Comparison of ENCODE assay signal across 28 cellular contexts in genomic region chr1:103538226-103538625, GRCh38. TPM values are rescaled to one million over a fixed set of nuclear protein-coding genes. Genes with fewer than 3 reads are reported as not detected.
DNase-seq lines count a peak whose midpoint lies in the region; ATAC-seq, FAIRE-seq and TF ChIP-seq lines count a peak whose summit lies in the region.
"Had no signal": no experiment of that assay in that cellular context is flagged by ENCODE, and none has a peak within 500 bp of the region (broad histone marks: within the 10 kb centered on the region; RNA-seq: fewer than 3 reads in every experiment).

No MANE protein-coding gene starts in this region.

- peaks cover 6% of the 10 kb centered on the region for H3K79me2 ChIP-seq in astrocyte (ENCODE audit: insufficient read depth, low read length)

- H3K27ac ChIP-seq in astrocyte (ENCODE audit: low read depth, low read length) = no peak overlapping the region
- no peak overlapping the region for H3K27ac ChIP-seq in left lung
- H3K27ac ChIP-seq in lung (ENCODE audit: low read depth in 1 of 2, low read length in 1 of 2) = no peak overlapping the region
- H3K27ac ChIP-seq: BLaER1 had no signal

- H3K27ac Mint-ChIP-seq in astrocyte (ENCODE audit: unreplicated experiment) = no peak overlapping the region
- H3K27ac Mint-ChIP-seq: CD14-positive monocyte; CD4-positive, alpha-beta memory T cell had no signal

- ATAC-seq in left lung (peak; percentile 92), lung (ENCODE audit: insufficient read depth, low FRiP score) (peak; percentile 31)

- H3K4me1 Mint-ChIP-seq in astrocyte (ENCODE audit: low read depth, unreplicated experiment) = no peaks in the 10 kb centered on the region
- H3K4me1 Mint-ChIP-seq: CD14-positive monocyte had no signal

- H3K4me3 ChIP-seq in astrocyte (ENCODE audit: insufficient read depth, low read depth, low read length) = no peak overlapping the region
- no peak overlapping the region for H3K4me3 ChIP-seq in left lung
- no peak overlapping the region for H3K4me3 ChIP-seq in lung
- H3K4me3 ChIP-seq: BLaER1 had no signal

- no peak for TF ChIP-seq CTCF in astrocyte (IDR thresholded peaks at IDR 0.05; ENCODE audit: insufficient read depth, low read depth, low read length)
- no peak for TF ChIP-seq CTCF in left lung (IDR thresholded peaks at IDR 0.05)
- no peak for TF ChIP-seq CTCF in lung (IDR thresholded peaks at IDR 0.05; ENCODE audit: control extremely low read depth, extremely low read depth)

- H4K20me1 ChIP-seq in astrocyte (ENCODE audit: insufficient read depth, low read length) = peaks cover 6% of the 10 kb centered on the region

- H3K36me3 Mint-ChIP-seq in astrocyte (ENCODE audit: low read depth, unreplicated experiment) = peaks cover 6% of the 10 kb centered on the region

- no peak overlapping the region for H2AFZ ChIP-seq in astrocyte (ENCODE audit: low read depth, low read length)

- intact Hi-C loops in left lung (cut with DNase I) = no loop called here

- no peak overlapping the region for H3K4me2 ChIP-seq in astrocyte (ENCODE audit: low read length)
- H3K4me2 ChIP-seq: BLaER1 had no signal

- H3K36me3 ChIP-seq in astrocyte (ENCODE audit: insufficient read depth, low read length) (peaks cover 44% of the 10 kb centered on the region), left lung (peaks cover 0 to 100% of the 10 kb centered on the region in 2 donors), lung (ENCODE audit: control insufficient read depth in 2 of 2, insufficient read depth in 2 of 2, low read length in 2 of 2) (peaks cover 6 to 26% of the 10 kb centered on the region in 2 donors)

- no peaks in the 10 kb centered on the region for H3K27me3 ChIP-seq in astrocyte (ENCODE audit: insufficient read depth, low read length)
- no peaks in the 10 kb centered on the region for H3K27me3 ChIP-seq in left lung
- no peaks in the 10 kb centered on the region for H3K27me3 ChIP-seq in lung (ENCODE audit: control insufficient read depth, insufficient read depth)
- H3K27me3 ChIP-seq: BE2C, BLaER1 had no signal

- H3K4me1 ChIP-seq in astrocyte (ENCODE audit: insufficient read depth, low read length) = no peaks in the 10 kb centered on the region
- H3K4me1 ChIP-seq in left lung = peaks cover 0 to 5% of the 10 kb centered on the region in 2 donors
- no peaks in the 10 kb centered on the region for H3K4me1 ChIP-seq in lung (ENCODE audit: control insufficient read depth in 2 of 2, insufficient read depth in 2 of 2, low read length in 2 of 2)
- H3K4me1 ChIP-seq: BE2C, BLaER1 had no signal

- 73 to 93% methylated on average over 2 of the region's 2 CpGs for WGBS in lung, 2 donors

- no peaks in the 10 kb centered on the region for H3K9me3 Mint-ChIP-seq in astrocyte (ENCODE audit: unreplicated experiment)
- H3K9me3 Mint-ChIP-seq: CD14-positive monocyte; CD4-positive, alpha-beta memory T cell; CD4-positive, CD25-positive, alpha-beta regulatory T cell; CD8-positive, alpha-beta memory T cell had no signal

- no peak for TF ChIP-seq POLR2A in H54 (IDR thresholded peaks at IDR 0.05; ENCODE audit: low read depth, low read length)

- H3K4me3 Mint-ChIP-seq in astrocyte (ENCODE audit: unreplicated experiment) = no peak overlapping the region
- H3K4me3 Mint-ChIP-seq: CD14-positive monocyte; CD4-positive, alpha-beta memory T cell; CD4-positive, CD25-positive, alpha-beta regulatory T cell; CD8-positive, alpha-beta memory T cell had no signal

- peak; percentile 75 for FAIRE-seq in H54 (lab: Jason Lieb, UNC)
- peak; percentile 55 for FAIRE-seq in astrocyte (lab: Jason Lieb, UNC)
- FAIRE-seq: A204.1, GM12891, GM19239 had no signal

- no peaks in the 10 kb centered on the region for H3K27me3 Mint-ChIP-seq in astrocyte (ENCODE audit: low read depth, unreplicated experiment)
- H3K27me3 Mint-ChIP-seq: CD4-positive, alpha-beta memory T cell; CD4-positive, CD25-positive, alpha-beta regulatory T cell; CD8-positive, alpha-beta memory T cell had no signal

- no peak overlapping the region for H3K9ac ChIP-seq in astrocyte (ENCODE audit: low read length)
- H3K9ac ChIP-seq: BLaER1 had no signal

- H3K9me3 ChIP-seq in astrocyte (ENCODE audit: insufficient read depth, low read depth, low read length) (no peaks in the 10 kb centered on the region), left lung (no peaks in the 10 kb centered on the region), lung (ENCODE audit: control insufficient read depth in 2 of 2, insufficient read depth in 1 of 2, low read length in 1 of 2) (no peaks in the 10 kb centered on the region)
- H3K9me3 ChIP-seq: BE2C, BLaER1 had no signal

- DNase-seq in H54 (ENCODE audit: insufficient read length, low spot score) = no peak
- no peak for DNase-seq in astrocyte (ENCODE audit: low read depth)
- no peak for DNase-seq in left lung
- no peak for DNase-seq in lung (ENCODE audit: low spot score)
- DNase-seq in hepatic stellate cell (ENCODE audit: low spot score) = no peak
- no peak for DNase-seq in germinal center (ENCODE audit: low spot score)
- no peak for DNase-seq in NOMO-1 treated with DMSO at 0.1 percent for 48 hours (lab: John Stamatoyannopoulos, UW; ENCODE audit: unreplicated experiment)
- DNase-seq in midbrain (lab: John Stamatoyannopoulos, UW) = no peak
- DNase-seq: 8988T; ACHN; BE2C; C1 segment of cervical spinal cord; CD4-positive, alpha-beta memory T cell; CD4-positive, CD25-positive, alpha-beta regulatory T cell; CD8-positive, alpha-beta memory T cell; COR-L47; DMS 273 treated with DMSO at 0.1 percent for 48 hours; DMS153; DMS53; DMS79; DND-41; EL; GDM1 had no signal

RNA-seq across cellular contexts. Expression of gene RNPC3, which starts 12.7 kb away (rescaled TPM):
- total RNA-seq in astrocyte = 11.3 and 12.7 TPM in 2 replicates
- 10 to 100 TPM; 21.2 to 25.2 TPM for total RNA-seq in left lung
- total RNA-seq in lung = 10 to 100 TPM; 21.6 to 60.5 TPM
- 10 to 100 TPM; 10.5 to 14.7 TPM for polyA plus RNA-seq in lung

RNA-seq across cellular contexts. Expression of gene AMY2B, which starts 33.2 kb away (rescaled TPM):
- 1.7 and 2.1 TPM in 2 replicates for total RNA-seq in astrocyte
- total RNA-seq in left lung = 10 to 100 TPM; 10.1 to 14.5 TPM
- 10 to 100 TPM; 13.4 to 40.4 TPM for total RNA-seq in lung
- 10 to 100 TPM in 1 of 2 donors, 1 to 10 TPM in 1; 7.3 to 41.3 TPM for polyA plus RNA-seq in lung
